In the genomic region with DNA sequence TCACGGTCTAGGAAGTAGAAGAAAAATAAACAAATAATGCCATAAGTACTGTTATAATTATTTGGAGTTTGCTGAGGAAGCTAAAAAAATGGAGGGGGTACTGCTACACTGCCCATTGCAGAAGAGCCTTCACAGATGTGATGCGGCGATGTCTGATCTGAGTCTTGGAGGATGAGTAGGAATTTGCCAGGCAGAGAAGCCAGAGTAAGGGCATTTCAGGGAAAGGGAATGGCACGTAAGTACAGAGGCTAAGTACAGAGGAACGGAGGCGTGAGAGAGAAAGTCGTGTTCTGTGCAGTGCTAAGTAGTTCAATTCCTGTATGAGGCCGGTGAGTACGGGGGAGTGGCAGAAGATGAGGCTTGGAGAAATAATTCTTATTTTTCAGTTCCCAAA, we compare ENCODE assay signal across 8 cellular contexts. TPM values are rescaled to one million over a fixed set of nuclear protein-coding genes. Genes with fewer than 3 reads are reported as not detected.
DNase-seq lines count a peak whose midpoint lies in the region; ATAC-seq and TF ChIP-seq lines count a peak whose summit lies in the region.

No MANE protein-coding gene starts in this region.

- H3K4me2 ChIP-seq in SU-DHL-6 (ENCODE audit: low read depth, low read length, poor library complexity, severe bottlenecking), result peak overlapping the region; percentile 94

- intact Hi-C loops in esophagus squamous epithelium (cut with DNase I) (no loop called here), ovary (cut with DNase I) (loop anchor here in 1 of 4 donors (5.0 kb wide), 1 partner anchor 134 kb away; a partner anchor contains a TSS)

- peaks cover 42% of the 10 kb centered on the region for H3K79me2 ChIP-seq in SU-DHL-6 (ENCODE audit: insufficient read depth, low read length)

- H3K4me1 ChIP-seq in esophagus squamous epithelium (peaks cover 5 to 42% (median 27%) of the 10 kb centered on the region in 3 donors), ovary (ENCODE audit: insufficient read depth) (peaks cover 1% of the 10 kb centered on the region)

- H3K4me3 ChIP-seq in SU-DHL-6 (ENCODE audit: insufficient read depth, low read length, poor library complexity, severe bottlenecking), result peak overlapping the region; percentile 96
- H3K4me3 ChIP-seq in esophagus squamous epithelium, result peak overlapping the region; percentile 90 to 96 (median 93)
- H3K4me3 ChIP-seq in ovary, result peak overlapping the region; percentile 87

- peaks cover 11% of the 10 kb centered on the region for H3F3A ChIP-seq in SU-DHL-6 (ENCODE audit: insufficient read depth)

- H3K27ac ChIP-seq in SU-DHL-6 (ENCODE audit: low read depth, low read length), result peak overlapping the region; percentile 21
- peak overlapping the region; percentile 47 to 97 (median 96) for H3K27ac ChIP-seq in esophagus squamous epithelium
- H3K27ac ChIP-seq in ovary, result no peak overlapping the region

- WGBS in esophagus squamous epithelium, 2 donors, result 2 to 6% methylated on average over 9 of the region's 9 CpGs
- 2 to 4% (median 2%) methylated on average over 9 of the region's 9 CpGs for WGBS in ovary, 3 donors

- peak; percentile 5 for ATAC-seq in GM18907 (IDR thresholded peaks at IDR 0.05; ENCODE audit: unreplicated experiment)
- no peak for ATAC-seq in GM21576 (IDR thresholded peaks at IDR 0.05; ENCODE audit: unreplicated experiment)
- ATAC-seq in HG03521 (IDR thresholded peaks at IDR 0.05; ENCODE audit: unreplicated experiment), result no peak

- H3K27me3 ChIP-seq in SU-DHL-6 (ENCODE audit: low read length) (no peaks in the 10 kb centered on the region), esophagus squamous epithelium (no peaks in the 10 kb centered on the region), ovary (no peaks in the 10 kb centered on the region)

- H2AFZ ChIP-seq in SU-DHL-6 (ENCODE audit: low read depth, low read length, severe bottlenecking), result peak overlapping the region; percentile 93

- peaks cover 12% of the 10 kb centered on the region for H4K20me1 ChIP-seq in SU-DHL-6 (ENCODE audit: low read depth, low read length)

- no peaks in the 10 kb centered on the region for H3K9me3 ChIP-seq in SU-DHL-6 (ENCODE audit: insufficient read depth, low read length)
- no peaks in the 10 kb centered on the region for H3K9me3 ChIP-seq in esophagus squamous epithelium
- no peaks in the 10 kb centered on the region for H3K9me3 ChIP-seq in ovary

- DNase-seq in ACHN (peak; percentile 30), esophagus squamous epithelium (lab: John Stamatoyannopoulos, UW) (no peak), ovary (no peak), NCI-H2227 (lab: John Stamatoyannopoulos, UW; ENCODE audit: unreplicated experiment) (no peak)

- TF ChIP-seq POLR2A in esophagus squamous epithelium (IDR thresholded peaks at IDR 0.05), result no peak
- no peak for TF ChIP-seq POLR2A in ovary (IDR thresholded peaks at IDR 0.05)

- no peak for TF ChIP-seq CTCF in SU-DHL-6 (IDR thresholded peaks at IDR 0.05; ENCODE audit: insufficient read depth, low read length, poor library complexity, severe bottlenecking)
- no peak for TF ChIP-seq CTCF in esophagus squamous epithelium (IDR thresholded peaks at IDR 0.05)
- TF ChIP-seq CTCF in ovary (IDR thresholded peaks at IDR 0.05), result no peak

- TF ChIP-seq EP300 in ovary (IDR thresholded peaks at IDR 0.05), result no peak

- in situ Hi-C loops in ACHN (cut with HindIII; ENCODE audit: low pct_ligation_motif_present, low pct_unique_long_range_greater_than_20kb, low sequenced_read_pairs), result no loop called here

- peak overlapping the region; percentile 98 for H3K9ac ChIP-seq in SU-DHL-6 (ENCODE audit: low read length)

- H3K36me3 ChIP-seq in SU-DHL-6 (ENCODE audit: low read length) (no peaks in the 10 kb centered on the region), esophagus squamous epithelium (no peaks in the 10 kb centered on the region), ovary (no peaks in the 10 kb centered on the region)

- H3K9me2 ChIP-seq in SU-DHL-6 (replicated peaks; ENCODE audit: insufficient read depth, low read length), result no peaks in the 10 kb centered on the region

RNA-seq across cellular contexts. Expression of a gene that starts 0.7 kb away (rescaled TPM):
- 100 to 1,000 TPM in 2 of 4 donors, 10 to 100 TPM in 2; 58.9 to 128 (median 107) TPM for total RNA-seq in esophagus squamous epithelium
- 10 to 100 TPM; 49.2 to 84.9 (median 62.6) TPM for total RNA-seq in ovary
- 10 to 100 TPM; 41.5 to 88.2 TPM for polyA plus RNA-seq in ovary

RNA-seq across cellular contexts. Expression of a gene that starts 50.2 kb away (rescaled TPM):
- 10 to 100 TPM; 19.3 to 56.5 (median 28.3) TPM for total RNA-seq in esophagus squamous epithelium
- 10 to 100 TPM; 37.7 to 87.1 (median 75.3) TPM for total RNA-seq in ovary
- 10 to 100 TPM; 29.2 to 52.6 TPM for polyA plus RNA-seq in ovary

Comparison
In these comparisons a context has a peak if more than half of its experiments do, and no peak if none do; other contexts are left out.
1. H3K27ac ChIP-seq: peak in SU-DHL-6 (single experiment) and esophagus squamous epithelium (4 of 4); none in ovary (0 of 2).
2. Peak in every context shown above with its lines, with median percentiles within 50 percentile points of each other: H3K4me3 ChIP-seq.